26 cellular contexts compared by ENCODE assay signal in genomic region chr3:44445786-44446185, GRCh38.
"Had no signal": no experiment of that assay in that cellular context is flagged by ENCODE, and none has a peak within 500 bp of the region (broad histone marks: within the 10 kb centered on the region; RNA-seq: fewer than 3 reads in every experiment).

No MANE protein-coding gene starts in this region.

- H3K27me3 Mint-ChIP-seq: activated CD4-positive, alpha-beta T cell treated with anti-CD3 and anti-CD28 coated beads, Interleukin-2, amount 10 ng/mL, durations not matched to agents 24 days and 14 days; activated CD8-positive, alpha-beta memory T cell treated with anti-CD3 and anti-CD28 coated beads, Interleukin-2, amount 10 ng/mL, durations not matched to agents 7 days and 5 days; activated naive CD8-positive, alpha-beta T cell; activated T-cell treated with anti-CD3 and anti-CD28 coated beads, Interleukin-2, amount 50 U/mL, for 24 hours had no signal

- H3K4me3 ChIP-seq: adrenal gland, SJSA1 had no signal

- H3K9me3 ChIP-seq: adrenal gland had no signal

- H3K27ac ChIP-seq: adrenal gland, SJSA1 had no signal

- H3K4me1 Mint-ChIP-seq: WTC11 had no signal

- ATAC-seq: activated CD8-positive, alpha-beta memory T cell treated with anti-CD3 and anti-CD28 coated beads, Interleukin-2, amount 10 ng/mL, durations not matched to agents 7 days and 5 days; PC-3; SK-N-SH treated with all-trans-retinoic acid at 6 μM for 48 hours; WTC11 had no signal

- H3K9me3 Mint-ChIP-seq: WTC11 had no signal

- H3K4me3 Mint-ChIP-seq: activated CD4-positive, alpha-beta T cell treated with anti-CD3 and anti-CD28 coated beads, Interleukin-2, amount 10 ng/mL, durations not matched to agents 24 days and 14 days; activated CD8-positive, alpha-beta memory T cell treated with anti-CD3 and anti-CD28 coated beads, Interleukin-2, amount 10 ng/mL, durations not matched to agents 7 days and 5 days; activated naive CD8-positive, alpha-beta T cell; activated T-cell treated with anti-CD3 and anti-CD28 coated beads, Interleukin-2, amount 50 U/mL, for 24 hours; activated T-helper 1 cell treated with anti-CD3 and anti-CD28 coated beads, Interleukin-12 subunit alpha, Interleukin-12 subunit beta, Interleukin-2, Interleukin-4 antibody, amounts not matched to agents 30 ng/mL and 10 ng/mL and 1 ng/mL, durations not matched to agents 14 hours and 24 hours and 36 hours; T-helper 1 cell treated with Interleukin-12 subunit alpha and Interleukin-12 subunit beta and Interleukin-4 antibody, amounts not matched to agents 30 μg/mL and 1 μg/mL, for 36 hours; WTC11 had no signal

- H3K27ac Mint-ChIP-seq: activated CD4-positive, alpha-beta T cell treated with anti-CD3 and anti-CD28 coated beads, Interleukin-2, amount 10 ng/mL, durations not matched to agents 24 days and 14 days; activated CD8-positive, alpha-beta memory T cell treated with anti-CD3 and anti-CD28 coated beads, Interleukin-2, amount 10 ng/mL, durations not matched to agents 7 days and 5 days; activated naive CD8-positive, alpha-beta T cell; activated T-cell treated with anti-CD3 and anti-CD28 coated beads, Interleukin-2, amount 50 U/mL, for 24 hours; activated T-helper 1 cell treated with anti-CD3 and anti-CD28 coated beads, Interleukin-12 subunit alpha, Interleukin-12 subunit beta, Interleukin-2, Interleukin-4 antibody, amounts not matched to agents 30 ng/mL and 10 ng/mL and 1 ng/mL, durations not matched to agents 14 hours and 24 hours and 36 hours; T-helper 1 cell treated with Interleukin-12 subunit alpha and Interleukin-12 subunit beta and Interleukin-4 antibody, amounts not matched to agents 30 μg/mL and 1 μg/mL, for 36 hours; WTC11 had no signal

- H3K27me3 ChIP-seq: adrenal gland, SJSA1 had no signal

- H3K4me1 ChIP-seq: SJSA1 had no signal

- DNase-seq: activated CD4-positive, alpha-beta T cell treated with anti-CD3 and anti-CD28 coated beads for 1 hour; activated CD4-positive, alpha-beta T cell treated with anti-CD3 and anti-CD28 coated beads, Interleukin-2, amount 10 ng/mL, durations not matched to agents 24 days and 14 days; activated CD4-positive, alpha-beta T cell treated with anti-CD3 and anti-CD28 coated beads, Interleukin-2, amount 50 U/mL, for 48 hours; activated CD8-positive, alpha-beta memory T cell treated with anti-CD3 and anti-CD28 coated beads, Interleukin-2, amount 10 ng/mL, durations not matched to agents 7 days and 5 days; activated effector memory CD4-positive, alpha-beta T cell treated with Interleukin-2 at 50 U/mL for 16 hours; activated naive CD4-positive, alpha-beta T cell; activated T-cell treated with anti-CD3 and anti-CD28 coated beads, Interleukin-2, amount 50 U/mL, for 24 hours; anterior cingulate cortex; Karpas-422; MM.1S; NCI-H1105; NCI-H1436; NCI-H1694 treated with DMSO at 0.1 percent for 48 hours; NCI-H2029 treated with DMSO at 0.1 percent for 48 hours; NCI-H510A treated with DMSO at 0.1 percent for 48 hours; NCI-H69; PC-3; SHP77; T-helper 9 cell had no signal
